In genomic region chr16:782766-783403, GRCh38 we compare ENCODE assay signal across 20 cellular contexts. TPM values are rescaled to one million over a fixed set of nuclear protein-coding genes. Genes with fewer than 3 reads are reported as not detected.
DNase-seq lines count a peak whose midpoint lies in the region; ATAC-seq, FAIRE-seq and TF ChIP-seq lines count a peak whose summit lies in the region.
"Had no signal": no experiment of that assay in that cellular context is flagged by ENCODE, and none has a peak within 500 bp of the region (broad histone marks: within the 10 kb centered on the region; RNA-seq: fewer than 3 reads in every experiment).

No MANE protein-coding gene starts in this region.

- peaks cover 11% of the 10 kb centered on the region for H3K4me1 ChIP-seq in BE2C

- TF ChIP-seq CTCF in BE2C (IDR thresholded peaks at IDR 0.05; ENCODE audit: low read depth, low read length): no peak
- TF ChIP-seq CTCF in epithelial cell of esophagus (IDR thresholded peaks at IDR 0.05; ENCODE audit: insufficient read depth, low read depth, low read length, missing control alignments): no peak

- H3K36me3 ChIP-seq in BE2C (peaks cover 19% of the 10 kb centered on the region), H7 (replicated peaks; ENCODE audit: control insufficient read depth, insufficient read depth, low read length) (peaks cover 3% of the 10 kb centered on the region; the same call in 1 of the 2 replicates)
- H3K36me3 ChIP-seq: transverse colon had no signal

- DNase-seq in BE2C: peak; percentile 55
- DNase-seq in H7: peak; percentile 76
- peak; percentile 77 for DNase-seq in NCI-H2171 (lab: John Stamatoyannopoulos, UW)
- peak; percentile 62 for DNase-seq in epithelial cell of esophagus (ENCODE audit: low read depth)
- no peak for DNase-seq in activated T-cell treated with anti-CD3 and anti-CD28 coated beads, Interleukin-2, amount 50 U/mL, for 48 hours
- DNase-seq in GM12891 (ENCODE audit: insufficient read length, low spot score): no peak
- DNase-seq in stimulated activated naive CD4-positive, alpha-beta T cell (lab: John Stamatoyannopoulos, UW): no peak
- DNase-seq: activated CD4-positive, alpha-beta memory T cell treated with anti-CD3 and anti-CD28 coated beads, Interleukin-2, amount 10 ng/mL, durations not matched to agents 7 days and 5 days; activated effector memory CD4-positive, alpha-beta T cell treated with Interleukin-2 at 50 U/mL for 16 hours; NCI-H187; stimulated activated CD4-positive, alpha-beta T cell treated with anti-CD3 and anti-CD28 coated beads, Interleukin-2, amount 100 ng/mL, for 48 hours; transverse colon had no signal

- no peak for TF ChIP-seq POLR2A in GM12891 (IDR thresholded peaks at IDR 0.05; ENCODE audit: low read depth, low read length)

- no peak for FAIRE-seq in GM12891 (lab: Jason Lieb, UNC)
- FAIRE-seq: astrocyte had no signal

- H3K4me3 ChIP-seq in BE2C (ENCODE audit: low read depth, low read length): no peak overlapping the region
- H3K4me3 ChIP-seq in H7 (ENCODE audit: insufficient read depth, low read depth, low read length): no peak overlapping the region
- no peak overlapping the region for H3K4me3 ChIP-seq in epithelial cell of esophagus (ENCODE audit: low read length)
- H3K4me3 ChIP-seq: coronary artery, SK-N-MC, transverse colon had no signal

- ATAC-seq in GM18909 (IDR thresholded peaks at IDR 0.05; ENCODE audit: poor library complexity, unreplicated experiment): no peak
- ATAC-seq: HCT116, sciatic nerve had no signal

- H3K9me3 ChIP-seq in BE2C: no peaks in the 10 kb centered on the region
- H3K9me3 ChIP-seq: transverse colon had no signal

- H3K27me3 ChIP-seq in BE2C (no peaks in the 10 kb centered on the region), H7 (ENCODE audit: control insufficient read depth, insufficient read depth, low read length) (no peaks in the 10 kb centered on the region)

TF ChIP-seq in GM12891, 5 proteins besides CTCF, POLR2A, EP300 and RAD21:
- TF ChIP-seq POLR2AphosphoS5 (IDR thresholded peaks at IDR 0.05; ENCODE audit: low read depth, low read length) (no peak), SPI1 (IDR thresholded peaks at IDR 0.05; ENCODE audit: low read depth, low read length) (no peak)
TF ChIP-seq in GM12891: peak in this region for 0.

RNA-seq across cellular contexts. Expression of gene RPUSD1, which starts 5.3 kb away (rescaled TPM):
- polyA plus RNA-seq in BE2C (2012; ENCODE audit: insufficient read depth, insufficient read length, low read depth): 152 TPM
- 58.7 and 63.4 TPM in 2 replicates for total RNA-seq in H7 (2014; rRNA removed; shearing (Covaris generic))
- polyA plus RNA-seq in GM12891 (2012; ENCODE audit: low read depth, missing spikeins): 16.1 TPM

RNA-seq across cellular contexts. Expression of gene CHTF18, which starts 5.5 kb away (rescaled TPM):
- polyA plus RNA-seq in BE2C (2012; ENCODE audit: insufficient read depth, insufficient read length, low read depth): 79.5 TPM
- total RNA-seq in H7 (2014; rRNA removed; shearing (Covaris generic)): 65.9 and 80.8 TPM in 2 replicates
- polyA plus RNA-seq in GM12891 (2012; ENCODE audit: low read depth, missing spikeins): 34.1 TPM

RNA-seq across cellular contexts. Expression of gene GNG13, which starts 17.6 kb away (rescaled TPM):
- 8.5 TPM for polyA plus RNA-seq in BE2C (2012; ENCODE audit: insufficient read depth, insufficient read length, low read depth)
- total RNA-seq in H7 (2014; rRNA removed; shearing (Covaris generic)): not detected in 2 replicates
- polyA plus RNA-seq in GM12891 (2012; ENCODE audit: low read depth, missing spikeins): 0.59 TPM
- total RNA-seq: activated CD4-positive, alpha-beta memory T cell treated with anti-CD3 and anti-CD28 coated beads, Interleukin-2, amount 10 ng/mL, durations not matched to agents 7 days and 5 days; astrocyte; epithelial cell of proximal tubule; mesothelial cell of epicardium; sciatic nerve had no signal

RNA-seq across cellular contexts. Expression of gene MSLN, which starts 22.4 kb away (rescaled TPM):
- not detected for polyA plus RNA-seq in BE2C (2012; ENCODE audit: insufficient read depth, insufficient read length, low read depth)
- 0.15 TPM in 1 of 2 replicates, not detected in the other for total RNA-seq in H7 (2014; rRNA removed; shearing (Covaris generic))
- polyA plus RNA-seq in GM12891 (2012; ENCODE audit: low read depth, missing spikeins): not detected
- total RNA-seq: activated CD4-positive, alpha-beta memory T cell treated with anti-CD3 and anti-CD28 coated beads, Interleukin-2, amount 10 ng/mL, durations not matched to agents 7 days and 5 days; astrocyte had no signal

RNA-seq across cellular contexts. Expression of gene CIAO3, which starts 42.1 kb away (rescaled TPM):
- polyA plus RNA-seq in BE2C (2012; ENCODE audit: insufficient read depth, insufficient read length, low read depth): 95.2 TPM
- total RNA-seq in H7 (2014; rRNA removed; shearing (Covaris generic)): 42.6 and 46.1 TPM in 2 replicates
- polyA plus RNA-seq in GM12891 (2012; ENCODE audit: low read depth, missing spikeins): 16.2 TPM

Comparison
In these comparisons a context has a peak if more than half of its experiments do, and no peak if none do; other contexts are left out.
1. DNase-seq: peak in BE2C (single experiment), H7 (single experiment), NCI-H2171 (single experiment) and epithelial cell of esophagus (single experiment); none in activated T-cell treated with anti-CD3 and anti-CD28 coated beads, Interleukin-2, amount 50 U/mL, for 48 hours (0 of 2), GM12891 (single experiment) and stimulated activated naive CD4-positive, alpha-beta T cell (0 of 6).